ENCODE assay signal across 7 cellular contexts in the genomic region with DNA sequence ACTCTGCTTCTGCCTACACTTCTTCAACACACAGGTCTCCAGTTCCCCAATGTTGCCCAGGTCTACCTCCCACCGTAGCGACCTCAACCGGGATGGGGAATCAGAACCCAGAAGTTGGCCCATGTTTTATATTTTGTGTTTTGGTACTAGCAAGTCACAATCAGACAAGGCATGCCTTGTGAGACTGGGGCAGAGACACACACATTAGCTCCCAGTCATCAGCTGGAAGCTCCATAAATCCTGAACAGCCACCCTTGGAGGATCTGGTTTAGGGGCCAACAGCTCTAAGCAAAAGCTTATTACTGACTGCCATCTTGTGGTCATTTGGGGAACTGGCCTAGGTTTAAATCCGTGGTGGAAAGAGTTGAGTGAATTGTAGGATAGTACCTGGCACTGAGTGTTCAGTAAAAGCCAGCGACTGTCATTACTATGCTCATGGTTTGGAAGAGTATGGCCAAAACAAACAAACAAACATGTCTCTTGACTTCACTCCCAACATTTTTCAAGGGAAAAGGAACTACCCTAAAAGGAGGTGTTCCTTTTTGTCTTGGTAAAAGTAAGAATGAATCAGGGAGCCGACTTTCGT. TPM values are rescaled to one million over a fixed set of nuclear protein-coding genes. Genes with fewer than 3 reads are reported as not detected.
A peak's percentile ranks its signal among the peaks of the same experiment; 100 is the strongest.
DNase-seq lines count a peak whose midpoint lies in the region; ATAC-seq, FAIRE-seq and TF ChIP-seq lines count a peak whose summit lies in the region.

No MANE protein-coding gene starts in this region.

- no peak overlapping the region for H3K4me3 ChIP-seq in cardiac muscle cell

- H3K9me3 Mint-ChIP-seq in T-cell: no peaks in the 10 kb centered on the region

- H3K27me3 Mint-ChIP-seq in T-cell: no peaks in the 10 kb centered on the region

- no peaks in the 10 kb centered on the region for H3K36me3 Mint-ChIP-seq in T-cell

- TF ChIP-seq POLR2A in GM12892 (IDR thresholded peaks at IDR 0.05; ENCODE audit: low read depth, low read length): no peak

- CTCF ChIA-PET in T-cell (lab: Charles Lee): interaction anchor here (0.5 to 4.2 kb wide), 31 partner anchors 12 to 445 kb away, joined by 3 to 103 read pairs (median 4); a partner anchor contains a TSS

- H3K4me1 ChIP-seq in cardiac muscle cell (ENCODE audit: low read depth): no peaks in the 10 kb centered on the region

- H3K36me3 ChIP-seq in cardiac muscle cell: no peaks in the 10 kb centered on the region

- H3K4me1 Mint-ChIP-seq in T-cell: peaks cover 42 to 47% (median 46%) of the 10 kb centered on the region in 3 donors

- peak overlapping the region; percentile 94 to 95 for H3K27ac Mint-ChIP-seq in T-cell

- peak; percentile 37 for DNase-seq in GM12892 (ENCODE audit: insufficient read length)
- peak; percentile 82 for DNase-seq in NCI-H146 treated with DMSO at 0.1 percent for 48 hours (lab: John Stamatoyannopoulos, UW; ENCODE audit: unreplicated experiment)
- DNase-seq in T-cell: peak; percentile 17 to 80 (median 62)
- peak; percentile 59 for DNase-seq in activated naive CD8-positive, alpha-beta T cell treated with anti-CD3 and anti-CD28 coated beads, Interleukin-2, amount 50 U/mL, for 16 hours (ENCODE audit: low read depth, low spot score)
- DNase-seq in cardiac muscle cell (ENCODE audit: low read depth in 1 of 2, low spot score in 1 of 2): peak; percentile 87 to 90
- peak; percentile 74 for DNase-seq in renal cortical epithelial cell (ENCODE audit: low read depth)

- H3K4me3 Mint-ChIP-seq in T-cell: peak overlapping the region in 1 of 3 donors; percentile 70

- H3K9me3 ChIP-seq in cardiac muscle cell (ENCODE audit: low read depth): no peaks in the 10 kb centered on the region

- H3K27ac ChIP-seq in cardiac muscle cell: no peak overlapping the region

- FAIRE-seq in GM12892 (lab: Jason Lieb, UNC): no peak

- POLR2A ChIA-PET in T-cell (lab: Charles Lee): interaction anchor here (1.0 to 1.4 kb wide), 4 partner anchors 29 to 442 kb away, joined by 3 to 4 read pairs (median 4); no protein-coding TSS in a partner anchor

- TF ChIP-seq CTCF in cardiac muscle cell (IDR thresholded peaks at IDR 0.05; ENCODE audit: low read depth, low read length): peak; percentile 92

- no peaks in the 10 kb centered on the region for H3K27me3 ChIP-seq in cardiac muscle cell

- ATAC-seq in T-cell (replicated peaks in 1 of 4) (peak; percentile 56 to 62 (median 58)), HG02938 (IDR thresholded peaks at IDR 0.05; ENCODE audit: unreplicated experiment) (no peak)

RNA-seq across cellular contexts. Expression of a gene that starts 40.5 kb away (rescaled TPM):
- 8.3 TPM for polyA plus RNA-seq in GM12892 (2012; ENCODE audit: missing spikeins)
- 100 to 1,000 TPM; 225 to 334 (median 313) TPM for total RNA-seq in T-cell
- 15.8 and 21.5 TPM in 2 replicates for total RNA-seq in cardiac muscle cell
- 14.7 and 20.0 TPM in 2 replicates for polyA plus RNA-seq in cardiac muscle cell
- 6.6 and 9.9 TPM in 2 replicates for total RNA-seq in renal cortical epithelial cell

RNA-seq across cellular contexts. Expression of a gene that starts 47.2 kb away (rescaled TPM):
- 9.3 TPM for polyA plus RNA-seq in GM12892 (2012; ENCODE audit: missing spikeins)
- total RNA-seq in T-cell (10 to 100 TPM in 3 of 5 donors, 1 to 10 TPM in 2; 9.5 to 12.6 (median 10.7) TPM), cardiac muscle cell (10.9 and 12.8 TPM in 2 replicates), renal cortical epithelial cell (8.2 and 12.5 TPM in 2 replicates)
- polyA plus RNA-seq in cardiac muscle cell: 13.3 and 14.3 TPM in 2 replicates

RNA-seq across cellular contexts. Expression of a gene that starts 47.5 kb away (rescaled TPM):
- 1.4 TPM for polyA plus RNA-seq in GM12892 (2012; ENCODE audit: missing spikeins)
- 1 to 10 TPM in 1 of 5 donors, under 1 TPM in 4; 0.22 to 1.3 (median 0.49) TPM for total RNA-seq in T-cell
- 1.3 and 3.8 TPM in 2 replicates for total RNA-seq in cardiac muscle cell
- 0.82 and 4.5 TPM in 2 replicates for polyA plus RNA-seq in cardiac muscle cell
- 5.7 and 13.0 TPM in 2 replicates for total RNA-seq in renal cortical epithelial cell

Comparison
In these comparisons a context has a peak if more than half of its experiments do, and no peak if none do; other contexts are left out.
1. DNase-seq: peak in every context shown above with its lines; median percentile 88 in cardiac muscle cell; 82 in NCI-H146 treated with DMSO at 0.1 percent for 48 hours; 74 in renal cortical epithelial cell; 62 in T-cell; 59 in activated naive CD8-positive, alpha-beta T cell treated with anti-CD3 and anti-CD28 coated beads, Interleukin-2, amount 50 U/mL, for 16 hours; 37 in GM12892.
2. RNA of a gene that starts 40.5 kb away (total RNA-seq): 225 to 334 TPM in T-cell; 15.8 to 21.5 TPM in cardiac muscle cell and 6.6 to 9.9 TPM in renal cortical epithelial cell; every median in the first group is over 10 times any median in the second.